Comparison of ENCODE assay signal across 30 cellular contexts in genomic region chr5:51977014-51977413, GRCh38.
"Had no signal": no experiment of that assay in that cellular context is flagged by ENCODE, and none has a peak within 500 bp of the region (broad histone marks: within the 10 kb centered on the region; RNA-seq: fewer than 3 reads in every experiment).

No MANE protein-coding gene starts in this region.

- H3K36me3 ChIP-seq: brain microvascular endothelial cell, gastrocnemius medialis, heart right ventricle, WERI-Rb-1 had no signal

- H3K4me3 ChIP-seq: gastrocnemius medialis, heart right ventricle had no signal

- H3K4me1 ChIP-seq: gastrocnemius medialis, heart right ventricle had no signal

- H3K9me3 ChIP-seq: gastrocnemius medialis had no signal

- H3K27me3 ChIP-seq: brain microvascular endothelial cell, gastrocnemius medialis, heart right ventricle had no signal

- DNase-seq: activated B cell treated with CpG ODN at 0.5 μM for 24 hours; activated CD4-positive, alpha-beta T cell treated with anti-CD3 and anti-CD28 coated beads for 48 hours; activated CD4-positive, alpha-beta T cell treated with anti-CD3 and anti-CD28 coated beads, Interleukin-2, amount 50 U/mL, for 1 hour; activated CD4-positive, alpha-beta T cell treated with anti-CD3 and anti-CD28 coated beads, Interleukin-2, amount 50 U/mL, for 48 hours; activated CD8-positive, alpha-beta memory T cell treated with anti-CD3 and anti-CD28 coated beads for 24 hours; activated CD8-positive, alpha-beta T cell treated with anti-CD3 and anti-CD28 coated beads for 36 hours; activated effector memory CD4-positive, alpha-beta T cell treated with Interleukin-2 at 50 U/mL for 16 hours; activated gamma-delta T cell treated with Interleukin-2 at 50 U/mL for 16 hours; activated naive CD4-positive, alpha-beta T cell treated with anti-CD3 and anti-CD28 coated beads, Interleukin-2, amount 50 U/mL, for 16 hours; activated naive CD4-positive, alpha-beta T cell treated with Interleukin-2 at 50 U/mL for 16 hours; activated T-cell treated with anti-CD3 and anti-CD28 coated beads, Interleukin-2, amount 50 U/mL, for 4 hours; amniotic stem cell; anterior cingulate cortex; brain microvascular endothelial cell; caudate nucleus; cortex of kidney; dermis blood vessel endothelial cell; effector CD4-positive, alpha-beta T cell; effector memory CD8-positive, alpha-beta T cell; foreskin fibroblast; gastrocnemius medialis; heart right ventricle; T-helper 1 cell; T-helper 17 cell; T1000; WERI-Rb-1 had no signal

- H3K27ac ChIP-seq: brain microvascular endothelial cell, epithelial cell of prostate, gastrocnemius medialis, heart right ventricle, WERI-Rb-1 had no signal

- ATAC-seq: activated CD4-positive, CD25-positive, alpha-beta regulatory T cell treated with anti-CD3 and anti-CD28 coated beads, Interleukin-2, amount 50 U/mL, for 24 hours; activated CD8-positive, alpha-beta T cell treated with anti-CD3 and anti-CD28 coated beads for 36 hours; activated T-cell treated with anti-CD3 and anti-CD28 coated beads, Interleukin-2, amount 50 U/mL, for 4 hours; activated T-helper 17 cell treated with anti-CD3 and anti-CD28 coated beads, Interleukin-2, amount 50 U/mL, for 72 hours; effector memory CD8-positive, alpha-beta T cell; gastrocnemius medialis; heart right ventricle; T-helper 17 cell had no signal

- FAIRE-seq: astrocyte had no signal
